In the genomic region with DNA sequence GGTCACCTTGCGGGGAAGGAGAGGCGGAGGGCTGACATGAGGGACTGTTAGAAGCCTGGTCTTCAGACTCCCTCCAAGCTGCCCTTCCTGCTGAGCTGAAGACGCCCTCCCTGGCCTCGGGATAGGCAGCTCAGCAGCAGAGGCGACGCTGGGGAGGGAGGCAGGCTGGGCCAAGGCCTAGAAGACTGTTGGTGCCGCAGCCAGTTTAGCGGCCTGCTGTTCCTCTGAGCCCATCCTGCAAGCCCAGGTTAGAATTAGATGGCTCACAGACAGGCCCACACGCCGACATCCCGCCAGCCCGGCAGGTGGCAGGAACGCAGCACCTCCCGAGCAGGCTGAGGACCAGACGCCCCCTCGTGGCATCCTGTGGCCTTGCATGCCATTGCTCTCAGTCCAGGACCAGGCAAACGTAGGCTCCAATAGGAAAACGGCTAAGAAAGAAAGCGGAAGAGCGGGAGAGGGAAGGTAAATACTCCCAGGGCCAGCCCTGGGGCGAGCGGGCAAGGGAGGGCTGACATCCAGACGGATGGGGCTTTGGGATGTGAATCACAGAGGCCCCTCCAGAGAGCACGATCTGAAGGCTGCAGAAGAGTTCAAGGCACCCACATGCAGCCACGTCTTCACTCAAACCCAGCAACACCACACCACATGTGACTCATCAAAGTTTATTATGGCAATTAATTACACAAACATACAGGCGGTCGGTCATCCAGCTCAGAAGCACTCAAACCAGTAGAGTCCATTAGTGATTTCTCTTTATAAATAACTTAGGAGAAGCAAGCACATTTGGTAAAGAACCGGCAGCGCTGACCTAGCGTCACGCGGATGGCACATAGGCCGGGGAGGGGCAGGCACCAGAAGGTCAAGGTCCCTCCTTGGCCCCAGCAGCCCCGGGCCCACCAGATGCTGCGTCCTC, we compare ENCODE assay signal across 8 cellular contexts. TPM values are rescaled to one million over a fixed set of nuclear protein-coding genes. Genes with fewer than 3 reads are reported as not detected.
DNase-seq lines count a peak whose midpoint lies in the region; ATAC-seq and TF ChIP-seq lines count a peak whose summit lies in the region.

No MANE protein-coding gene starts in this region.

- H3K9me3 Mint-ChIP-seq in CD8-positive, alpha-beta T cell, result no peaks in the 10 kb centered on the region

- H3K36me3 ChIP-seq in CD8-positive, alpha-beta T cell (ENCODE audit: insufficient read depth, low read length), result peaks cover 27% of the 10 kb centered on the region
- H3K36me3 ChIP-seq in KOPT-K1 (ENCODE audit: insufficient read depth, low read length) (peaks cover 36% of the 10 kb centered on the region), thoracic aorta (peaks cover 13% of the 10 kb centered on the region)

- peak; percentile 91 for ATAC-seq in CD8-positive, alpha-beta T cell
- ATAC-seq in GM21528 (IDR thresholded peaks at IDR 0.05; ENCODE audit: low FRiP score, unreplicated experiment), result peak; percentile 66
- ATAC-seq in thoracic aorta (ENCODE audit: insufficient number of reproducible peaks, low FRiP score, low read depth), result peak; percentile 66

- POLR2A ChIA-PET in CD8-positive, alpha-beta T cell (lab: Charles Lee), result interaction anchor here (1.0 to 2.4 kb wide), 7 partner anchors 10 to 159 kb away, joined by 3 to 18 read pairs (median 8); a partner anchor contains a TSS

- TF ChIP-seq CTCF in CD8-positive, alpha-beta T cell (IDR thresholded peaks at IDR 0.05), result peak; percentile 100
- TF ChIP-seq CTCF in fibroblast of the aortic adventitia (IDR thresholded peaks at IDR 0.05; ENCODE audit: insufficient read depth, low read length), result peak; percentile 99
- TF ChIP-seq CTCF in thoracic aorta (IDR thresholded peaks at IDR 0.05), result peak; percentile 97

- DNase-seq in CD8-positive, alpha-beta T cell, result peak; percentile 76 to 95 (median 89)
- peak; percentile 91 for DNase-seq in activated T-cell treated with anti-CD3 and anti-CD28 coated beads, Interleukin-2, amount 50 U/mL, for 1 hour
- peak; percentile 80 for DNase-seq in fibroblast of the aortic adventitia (ENCODE audit: low read depth)
- peak; percentile 59 for DNase-seq in non-pigmented ciliary epithelial cell (ENCODE audit: low read depth)
- peak; percentile 46 for DNase-seq in thoracic aorta (ENCODE audit: low spot score)
- DNase-seq in NCI-H82 treated with DMSO at 0.1 percent for 48 hours (lab: John Stamatoyannopoulos, UW; ENCODE audit: unreplicated experiment), result no peak

- H3K4me1 ChIP-seq in CD8-positive, alpha-beta T cell (ENCODE audit: insufficient read depth, low read length), result peaks cover 17% of the 10 kb centered on the region
- peaks cover 0 to 19% of the 10 kb centered on the region in 2 donors for H3K4me1 ChIP-seq in thoracic aorta (ENCODE audit: control insufficient read depth in 1 of 2, low read depth in 2 of 2)

- H3K4me3 Mint-ChIP-seq in CD8-positive, alpha-beta T cell, result peak overlapping the region; percentile 46

- peaks cover 21% of the 10 kb centered on the region for H3K4me1 Mint-ChIP-seq in CD8-positive, alpha-beta T cell (ENCODE audit: low read depth)

- peaks cover 42% of the 10 kb centered on the region for H3K36me3 Mint-ChIP-seq in CD8-positive, alpha-beta T cell

- no peaks in the 10 kb centered on the region for H3K27me3 Mint-ChIP-seq in CD8-positive, alpha-beta T cell (ENCODE audit: low read depth)

- CTCF ChIA-PET in CD8-positive, alpha-beta T cell (lab: Charles Lee), result interaction anchor here (0.6 to 5.0 kb wide), 52 partner anchors 8 to 360 kb away, joined by 3 to 29 read pairs (median 4); a partner anchor contains a TSS

- intact Hi-C loops in CD8-positive, alpha-beta T cell (cut with DNase I, micrococcal nuclease), result loop anchor here (1.0 to 5.0 kb wide), 9 partner anchors 32 to 299 kb away; a partner anchor contains a TSS

- H3K9me3 ChIP-seq in CD8-positive, alpha-beta T cell (ENCODE audit: low read length), result no peaks in the 10 kb centered on the region
- no peaks in the 10 kb centered on the region for H3K9me3 ChIP-seq in KOPT-K1 (ENCODE audit: insufficient read depth, low read length, poor library complexity, severe bottlenecking)
- no peaks in the 10 kb centered on the region for H3K9me3 ChIP-seq in thoracic aorta

- H3K4me3 ChIP-seq in CD8-positive, alpha-beta T cell (ENCODE audit: low read depth, low read length), result no peak overlapping the region
- H3K4me3 ChIP-seq in fibroblast of the aortic adventitia (ENCODE audit: low read depth, low read length) (peak overlapping the region; percentile 18), thoracic aorta (peak overlapping the region; percentile 23)

- H3K27ac ChIP-seq in CD8-positive, alpha-beta T cell (ENCODE audit: low read depth, low read length), result no peak overlapping the region
- H3K27ac ChIP-seq in KOPT-K1 (ENCODE audit: low read depth, low read length, poor library complexity, severe bottlenecking), result peak overlapping the region; percentile 64
- no peak overlapping the region for H3K27ac ChIP-seq in thoracic aorta

- no peaks in the 10 kb centered on the region for H3K27me3 ChIP-seq in CD8-positive, alpha-beta T cell (ENCODE audit: insufficient read depth, low read length)
- H3K27me3 ChIP-seq in thoracic aorta (replicated peaks; ENCODE audit: insufficient read depth), result no peaks in the 10 kb centered on the region

- peak overlapping the region; percentile 64 for H3K27ac Mint-ChIP-seq in CD8-positive, alpha-beta T cell

RNA-seq across cellular contexts. Expression of a gene that starts 27.6 kb away (rescaled TPM):
- 100 to 1,000 TPM; 318 to 324 TPM for total RNA-seq in CD8-positive, alpha-beta T cell
- total RNA-seq in fibroblast of the aortic adventitia (ENCODE audit: low replicate concordance) (not detected in 2 replicates), thoracic aorta (1 to 10 TPM in 1 of 2 donors, not detected in 1; 1.6 TPM)

RNA-seq across cellular contexts. Expression of a gene that starts 31.4 kb away (rescaled TPM):
- total RNA-seq in CD8-positive, alpha-beta T cell, result 1 to 10 TPM; 2.1 to 2.2 TPM
- 9.2 and 13.5 TPM in 2 replicates for total RNA-seq in fibroblast of the aortic adventitia (ENCODE audit: low replicate concordance)
- 10 to 100 TPM; 23.0 to 32.7 TPM for total RNA-seq in thoracic aorta

Comparison
In these comparisons a context has a peak if more than half of its experiments do, and no peak if none do; other contexts are left out.
1. RNA of a gene that starts 27.6 kb away (total RNA-seq): 318 to 324 TPM in CD8-positive, alpha-beta T cell; 1.6 TPM in thoracic aorta and not detected in fibroblast of the aortic adventitia; every median in the first group is over 100 times any median in the second.
2. Peak in every context shown above with its lines, with median percentiles within 50 percentile points of each other: ATAC-seq and CTCF ChIP-seq.